Comparison of ENCODE assay signal across 1 cellular context in genomic region chr3:185268194-185268809, GRCh38.
TF ChIP-seq lines count a peak whose summit lies in the region.

No MANE protein-coding gene starts in this region.

TF ChIP-seq in K562, 482 proteins besides CTCF, POLR2A, EP300 and RAD21 (continued from another document):
- TF ChIP-seq ZNF76 (CRISPR knock-in tag; IDR thresholded peaks at IDR 0.05; ENCODE audit: borderline replicate concordance) = peak; percentile 66; the same call in 1 of the 2 replicates
- TF ChIP-seq POLR3A (IDR thresholded peaks at IDR 0.05; ENCODE audit: borderline replicate concordance, extremely low read depth, insufficient read depth, insufficient read length) = no peak
- TF ChIP-seq ZNF584 (CRISPR knock-in tag; IDR thresholded peaks at IDR 0.05; ENCODE audit: low read depth) = peak; percentile 77; the same call in 1 of the 2 replicates
